33 cellular contexts compared by ENCODE assay signal in genomic region chr11:88353386-88353785, GRCh38. TPM values are rescaled to one million over a fixed set of nuclear protein-coding genes. Genes with fewer than 3 reads are reported as not detected.
DNase-seq lines count a peak whose midpoint lies in the region; ATAC-seq, FAIRE-seq and TF ChIP-seq lines count a peak whose summit lies in the region.
"Had no signal": no experiment of that assay in that cellular context is flagged by ENCODE, and none has a peak within 500 bp of the region (broad histone marks: within the 10 kb centered on the region; RNA-seq: fewer than 3 reads in every experiment).

No MANE protein-coding gene starts in this region.

- no peak overlapping the region for H3K4me2 ChIP-seq in K562 (ENCODE audit: insufficient read depth, low read length)
- H3K4me2 ChIP-seq: SK-N-SH had no signal

- H3K27ac ChIP-seq in K562 (ENCODE audit: extremely low read depth, low read depth, low read length) = no peak overlapping the region
- H3K27ac ChIP-seq: C4-2B, lower lobe of right lung, parathyroid adenoma, right atrium auricular region, thoracic aorta, vagina had no signal

- WGBS in K562 (ENCODE audit: insufficient coverage, low coverage, missing lambda C conversion rate) = 45% methylated on average over 3 of the region's 3 CpGs

- POLR2A ChIA-PET in K562 (lab: Yijun Ruan, JAX) = interaction anchor here (0.9 to 1.6 kb wide), 2 partner anchors 16 kb away, joined by 3 to 5 read pairs; partner anchors contain the start of gene CTSC

- DNase-seq in activated naive CD8-positive, alpha-beta T cell treated with anti-CD3 and anti-CD28 coated beads, Interleukin-2, amount 50 U/mL, for 24 hours = no peak
- DNase-seq in activated naive CD8-positive, alpha-beta T cell treated with anti-CD3 and anti-CD28 coated beads for 36 hours = no peak
- no peak for DNase-seq in K562 (ENCODE audit: extremely low read depth in 1 of 4, low spot score in 3 of 4)
- DNase-seq: activated B cell treated with CpG ODN at 0.5 μM for 24 hours; activated CD4-positive, alpha-beta memory T cell treated with anti-CD3 and anti-CD28 coated beads, Interleukin-2, amount 10 ng/mL, durations not matched to agents 7 days and 5 days; activated naive CD4-positive, alpha-beta T cell treated with anti-CD3 and anti-CD28 coated beads, Interleukin-2, amount 50 U/mL, for 16 hours; activated T-cell treated with anti-CD3 and anti-CD28 coated beads, Interleukin-2, amount 50 U/mL, for 4 hours; anterior cingulate cortex; caudate nucleus; dermis blood vessel endothelial cell; EL; HCEC 1CT; kidney glomerular epithelial cell; lower lobe of right lung; mucosa of descending colon; NCI-H1105 treated with DMSO at 0.1 percent for 48 hours; NCI-H2029; NCI-H345; NCI-H774; SK-N-SH; stimulated activated CD4-positive, alpha-beta T cell treated with anti-CD3 and anti-CD28 coated beads, Interleukin-2, amount 100 ng/mL, for 48 hours; stimulated activated naive CD4-positive, alpha-beta T cell had no signal

- no peak for TF ChIP-seq CTCF in K562 (IDR thresholded peaks at IDR 0.05 in 2 of 3, conservative IDR thresholded peaks at IDR 0.05 in 1 of 3; ENCODE audit: insufficient read depth in 2 of 3, low read depth in 1 of 3, low read length in 3 of 3)

- no peaks in the 10 kb centered on the region for H3K79me2 ChIP-seq in K562 (ENCODE audit: control insufficient read depth, insufficient read depth, low read length)
- H3K79me2 ChIP-seq: parathyroid adenoma had no signal

- H3K9ac ChIP-seq in K562 (ENCODE audit: insufficient read depth in 1 of 2, low read depth in 2 of 2, low read length in 2 of 2) = no peak overlapping the region
- H3K9ac ChIP-seq: parathyroid adenoma, SK-N-SH had no signal

- H3K9me3 Mint-ChIP-seq in activated naive CD8-positive, alpha-beta T cell treated with anti-CD3 and anti-CD28 coated beads, Interleukin-2, amount 50 U/mL, for 24 hours = no peaks in the 10 kb centered on the region
- H3K9me3 Mint-ChIP-seq in activated naive CD8-positive, alpha-beta T cell treated with anti-CD3 and anti-CD28 coated beads for 36 hours = no peaks in the 10 kb centered on the region
- H3K9me3 Mint-ChIP-seq in stimulated activated memory B cell treated with anti-CD40 and anti-IgM and Interleukin-4, amounts not matched to agents 10 μg/mL and 1 μg/mL and 100 μg/mL, for 72 hours = no peaks in the 10 kb centered on the region
- H3K9me3 Mint-ChIP-seq: activated B cell treated with CpG ODN at 0.5 μM for 24 hours; activated CD4-positive, alpha-beta memory T cell treated with anti-CD3 and anti-CD28 coated beads, Interleukin-2, amount 10 ng/mL, durations not matched to agents 7 days and 5 days; activated T-cell treated with anti-CD3 and anti-CD28 coated beads, Interleukin-2, amount 50 U/mL, for 4 hours; neural crest cell had no signal

- peaks cover 4% of the 10 kb centered on the region; the same call in 2 of the 3 replicates for H3K36me3 ChIP-seq in K562 (ENCODE audit: control insufficient read depth, insufficient read depth, low read length)
- H3K36me3 ChIP-seq: lower lobe of right lung, right atrium auricular region, thoracic aorta, vagina had no signal

- peak overlapping the region; percentile 33 for H3K4me3 Mint-ChIP-seq in activated naive CD8-positive, alpha-beta T cell treated with anti-CD3 and anti-CD28 coated beads, Interleukin-2, amount 50 U/mL, for 24 hours
- no peak overlapping the region for H3K4me3 Mint-ChIP-seq in activated naive CD8-positive, alpha-beta T cell treated with anti-CD3 and anti-CD28 coated beads for 36 hours
- H3K4me3 Mint-ChIP-seq in stimulated activated memory B cell treated with anti-CD40 and anti-IgM and Interleukin-4, amounts not matched to agents 10 μg/mL and 1 μg/mL and 100 μg/mL, for 72 hours = no peak overlapping the region
- H3K4me3 Mint-ChIP-seq: activated T-cell treated with anti-CD3 and anti-CD28 coated beads, Interleukin-2, amount 50 U/mL, for 4 hours; neural crest cell had no signal

- H3K9me3 ChIP-seq in K562 (replicated peaks; ENCODE audit: control insufficient read depth, insufficient read depth, low read depth, low read length) = no peaks in the 10 kb centered on the region
- H3K9me3 ChIP-seq: lower lobe of right lung, mucosa of descending colon, right atrium auricular region, SK-N-SH, thoracic aorta, vagina had no signal

- TF ChIP-seq POLR2A in K562 (conservative IDR thresholded peaks at IDR 0.05) = no peak

- H2AFZ ChIP-seq in K562 (ENCODE audit: low read depth, low read length) = no peak overlapping the region
- H2AFZ ChIP-seq: parathyroid adenoma had no signal

- H3K4me1 ChIP-seq in K562 (replicated peaks in 1 of 2; ENCODE audit: control insufficient read depth in 2 of 2, insufficient read depth in 2 of 2, low read length in 2 of 2) = peaks cover 0 to 8% of the 10 kb centered on the region in 2 experiments; a peak in 4 of 5 replicates
- H3K4me1 ChIP-seq: parathyroid adenoma, right atrium auricular region had no signal

- no TSS peak for BruUV-seq in K562 (replicated peaks; lab: Mats Ljungman, UMichigan)

- TF ChIP-seq RAD21 in K562 (CRISPR knock-in tag; conservative IDR thresholded peaks at IDR 0.05 in 1 of 2, IDR thresholded peaks at IDR 0.05 in 1 of 2) = no peak

- no peaks in the 10 kb centered on the region for H3K27me3 ChIP-seq in K562 (ENCODE audit: control insufficient read depth in 2 of 2, insufficient read depth in 2 of 2, low read length in 2 of 2)
- H3K27me3 ChIP-seq: vagina had no signal

- no peak for FAIRE-seq in K562 (lab: Jason Lieb, UNC)

- H3K4me1 Mint-ChIP-seq in activated naive CD8-positive, alpha-beta T cell treated with anti-CD3 and anti-CD28 coated beads, Interleukin-2, amount 50 U/mL, for 24 hours = peaks cover 48% of the 10 kb centered on the region
- peaks cover 29% of the 10 kb centered on the region for H3K4me1 Mint-ChIP-seq in activated naive CD8-positive, alpha-beta T cell treated with anti-CD3 and anti-CD28 coated beads for 36 hours
- peaks cover 35% of the 10 kb centered on the region for H3K4me1 Mint-ChIP-seq in stimulated activated memory B cell treated with anti-CD40 and anti-IgM and Interleukin-4, amounts not matched to agents 10 μg/mL and 1 μg/mL and 100 μg/mL, for 72 hours

- CTCF ChIA-PET in K562 (lab: Yijun Ruan, JAX; ENCODE audit: low intra/inter-chr PET ratio) = no interaction called here

- H3K27ac Mint-ChIP-seq in activated naive CD8-positive, alpha-beta T cell treated with anti-CD3 and anti-CD28 coated beads, Interleukin-2, amount 50 U/mL, for 24 hours = peak overlapping the region; percentile 74
- H3K27ac Mint-ChIP-seq in activated naive CD8-positive, alpha-beta T cell treated with anti-CD3 and anti-CD28 coated beads for 36 hours = no peak overlapping the region
- H3K27ac Mint-ChIP-seq in stimulated activated memory B cell treated with anti-CD40 and anti-IgM and Interleukin-4, amounts not matched to agents 10 μg/mL and 1 μg/mL and 100 μg/mL, for 72 hours = peak overlapping the region; percentile 50

- no peaks in the 10 kb centered on the region for H4K20me1 ChIP-seq in K562 (replicated peaks; ENCODE audit: control insufficient read depth, insufficient read depth, low read length)

- no peak for ATAC-seq in activated naive CD8-positive, alpha-beta T cell treated with anti-CD3 and anti-CD28 coated beads, Interleukin-2, amount 50 U/mL, for 24 hours
- ATAC-seq in GM19351 (IDR thresholded peaks at IDR 0.05; ENCODE audit: unreplicated experiment) (peak; percentile 28), K562 (no peak), GM21528 (IDR thresholded peaks at IDR 0.05; ENCODE audit: low FRiP score, unreplicated experiment) (no peak), GM18511 (IDR thresholded peaks at IDR 0.05; ENCODE audit: unreplicated experiment) (no peak)
- ATAC-seq in stimulated activated memory B cell treated with anti-CD40 and anti-IgM and Interleukin-4, amounts not matched to agents 10 μg/mL and 1 μg/mL and 100 μg/mL, for 72 hours = no peak
- ATAC-seq in activated CD4-positive, CD25-positive, alpha-beta regulatory T cell treated with anti-CD3 and anti-CD28 coated beads, Interleukin-2, amount 50 U/mL, for 24 hours = no peak
- ATAC-seq: lower lobe of right lung, mucosa of descending colon had no signal

- no peaks in the 10 kb centered on the region for H3K9me1 ChIP-seq in K562 (ENCODE audit: control insufficient read depth, insufficient read depth, low read length)

- intact Hi-C loops in K562 (cut with micrococcal nuclease) = no loop called here

- no peaks in the 10 kb centered on the region for H3K27me3 Mint-ChIP-seq in activated naive CD8-positive, alpha-beta T cell treated with anti-CD3 and anti-CD28 coated beads, Interleukin-2, amount 50 U/mL, for 24 hours
- H3K27me3 Mint-ChIP-seq in activated naive CD8-positive, alpha-beta T cell treated with anti-CD3 and anti-CD28 coated beads for 36 hours = no peaks in the 10 kb centered on the region
- no peaks in the 10 kb centered on the region for H3K27me3 Mint-ChIP-seq in stimulated activated memory B cell treated with anti-CD40 and anti-IgM and Interleukin-4, amounts not matched to agents 10 μg/mL and 1 μg/mL and 100 μg/mL, for 72 hours
- H3K27me3 Mint-ChIP-seq: activated B cell treated with CpG ODN at 0.5 μM for 24 hours; activated CD4-positive, alpha-beta memory T cell treated with anti-CD3 and anti-CD28 coated beads, Interleukin-2, amount 10 ng/mL, durations not matched to agents 7 days and 5 days had no signal

- no peak overlapping the region for H3K4me3 ChIP-seq in K562
- H3K4me3 ChIP-seq: lower lobe of right lung, mucosa of descending colon, right atrium auricular region, thoracic aorta, vagina had no signal

- in situ Hi-C loops in K562 (cut with MboI) = no loop called here

- TF ChIP-seq EP300 in K562 (IDR thresholded peaks at IDR 0.05; ENCODE audit: low read length) = no peak

- no peaks in the 10 kb centered on the region for H3K36me3 Mint-ChIP-seq in activated naive CD8-positive, alpha-beta T cell treated with anti-CD3 and anti-CD28 coated beads, Interleukin-2, amount 50 U/mL, for 24 hours (ENCODE audit: low read depth)
- peaks cover 4% of the 10 kb centered on the region for H3K36me3 Mint-ChIP-seq in activated naive CD8-positive, alpha-beta T cell treated with anti-CD3 and anti-CD28 coated beads for 36 hours
- peaks cover 6% of the 10 kb centered on the region for H3K36me3 Mint-ChIP-seq in stimulated activated memory B cell treated with anti-CD40 and anti-IgM and Interleukin-4, amounts not matched to agents 10 μg/mL and 1 μg/mL and 100 μg/mL, for 72 hours

RNA-seq across cellular contexts. Expression of gene CTSC, which starts 15.8 kb away (rescaled TPM):
- 10 to 100 TPM; 77.6 to 80.9 TPM for total RNA-seq in activated naive CD8-positive, alpha-beta T cell treated with anti-CD3 and anti-CD28 coated beads for 36 hours
- total RNA-seq in K562 (2011; cell fraction: chromatin; rRNA removed; ENCODE audit: low replicate concordance) = 294 and 379 TPM in 2 replicates
- 320 and 363 TPM in 2 replicates for total RNA-seq in K562 (2011; cell fraction: nucleolus; rRNA removed)
- total RNA-seq in K562 (2011; cell fraction: nucleoplasm; rRNA removed) = 387 and 390 TPM in 2 replicates
- total RNA-seq in K562 (2014; rRNA removed) (113 and 115 TPM in 2 replicates), K562 (2014; rRNA removed; fragmentation: Illumina TruSeq; extraction: Trizol) (187 and 206 TPM in 2 replicates), K562 (2015; rRNA removed; fragmentation: Illumina TruSeq; extraction: Trizol) (201 and 205 TPM in 2 replicates), K562 (2021) (162 and 170 TPM in 2 replicates)
- polyA plus RNA-seq in K562 (2011; rRNA removed) (148 and 304 TPM in 2 replicates), K562 (2014; fragmentation: Illumina TruSeq; extraction: Trizol) (148 and 160 TPM in 2 replicates), K562 (2014; fragmentation: Nextera tagmentation; extraction: Ambion mirVana) (100 to 1,000 TPM; 350 to 403 TPM), K562 (2014; rRNA removed) (137 and 141 TPM in 2 replicates)
- 120 and 135 TPM in 2 replicates for polyA plus RNA-seq in K562 (2011; cell fraction: cytosol; rRNA removed)
- 81.1 and 102 TPM in 2 replicates for polyA plus RNA-seq in K562 (2011; cell fraction: nucleus; rRNA removed)
- 217 and 283 TPM in 2 replicates for polyA plus RNA-seq in K562 (2012)
- 161 and 254 TPM in 2 replicates for polyA minus RNA-seq in K562 (2011; rRNA and poly(A)+ RNA removed)
- 100 and 143 TPM in 2 replicates for polyA minus RNA-seq in K562 (2011; cell fraction: cytosol; rRNA and poly(A)+ RNA removed)
- polyA minus RNA-seq in K562 (2011; cell fraction: nucleus; rRNA and poly(A)+ RNA removed) = 156 and 191 TPM in 2 replicates
